ENCODE assay signal across 9 cellular contexts in genomic region chr12:64671682-64672081, GRCh38.
A peak's percentile ranks its signal among the peaks of the same experiment; 100 is the strongest.
DNase-seq lines count a peak whose midpoint lies in the region; ATAC-seq and TF ChIP-seq lines count a peak whose summit lies in the region.
"Had no signal": no experiment of that assay in that cellular context is flagged by ENCODE, and none has a peak within 500 bp of the region (broad histone marks: within the 10 kb centered on the region; RNA-seq: fewer than 3 reads in every experiment).

No MANE protein-coding gene starts in this region.

- H3K36me3 Mint-ChIP-seq in chondrocyte (ENCODE audit: low read depth) = no peaks in the 10 kb centered on the region
- peaks cover 0 to 9% (median 0%) of the 10 kb centered on the region in 3 donors for H3K36me3 Mint-ChIP-seq in naive thymus-derived CD8-positive, alpha-beta T cell
- H3K36me3 Mint-ChIP-seq in neural progenitor cell = no peaks in the 10 kb centered on the region

- no peak for ATAC-seq in naive thymus-derived CD8-positive, alpha-beta T cell
- ATAC-seq in GM19467 (IDR thresholded peaks at IDR 0.05; ENCODE audit: unreplicated experiment) = no peak

- H3K9me3 Mint-ChIP-seq in chondrocyte (ENCODE audit: low read depth) (no peaks in the 10 kb centered on the region), neural progenitor cell (no peaks in the 10 kb centered on the region)
- H3K9me3 Mint-ChIP-seq in naive thymus-derived CD8-positive, alpha-beta T cell = no peaks in the 10 kb centered on the region

- no peak overlapping the region for H3K9ac ChIP-seq in neural progenitor cell

- no peak overlapping the region for H3K4me2 ChIP-seq in neural progenitor cell

- H4K20me1 ChIP-seq in neural progenitor cell (ENCODE audit: low read depth) = peaks cover 67% of the 10 kb centered on the region

- TF ChIP-seq CTCF in C4-2B (conservative IDR thresholded peaks at IDR 0.05) (no peak), chondrocyte (IDR thresholded peaks at IDR 0.05) (no peak), neural progenitor cell (IDR thresholded peaks at IDR 0.05) (no peak)

- no peaks in the 10 kb centered on the region for H3K9me3 ChIP-seq in neural progenitor cell (ENCODE audit: low read depth)

- H3K36me3 ChIP-seq in neural progenitor cell = no peaks in the 10 kb centered on the region

- no peaks in the 10 kb centered on the region for H3K27me3 ChIP-seq in neural progenitor cell

- peaks cover 20% of the 10 kb centered on the region for H3K4me1 ChIP-seq in neural progenitor cell

- H2AFZ ChIP-seq in neural progenitor cell (replicated peaks) = no peak overlapping the region

- H3K27ac Mint-ChIP-seq in chondrocyte (ENCODE audit: unreplicated experiment) (peak overlapping the region; percentile 92), neural progenitor cell (no peak overlapping the region)
- peak overlapping the region; percentile 85 to 100 (median 98) for H3K27ac Mint-ChIP-seq in naive thymus-derived CD8-positive, alpha-beta T cell

- peaks cover 32% of the 10 kb centered on the region for H3K79me2 ChIP-seq in neural progenitor cell (ENCODE audit: low read depth)

- H3K27me3 Mint-ChIP-seq in chondrocyte (ENCODE audit: low read depth) = no peaks in the 10 kb centered on the region
- H3K27me3 Mint-ChIP-seq in naive thymus-derived CD8-positive, alpha-beta T cell = no peaks in the 10 kb centered on the region
- H3K27me3 Mint-ChIP-seq in neural progenitor cell (ENCODE audit: insufficient read depth, low read depth) = no peaks in the 10 kb centered on the region

- H3K4me1 Mint-ChIP-seq in chondrocyte (ENCODE audit: low read depth) (peaks cover 87% of the 10 kb centered on the region), neural progenitor cell (peaks cover 59% of the 10 kb centered on the region)
- peaks cover 51 to 93% (median 86%) of the 10 kb centered on the region in 4 donors for H3K4me1 Mint-ChIP-seq in naive thymus-derived CD8-positive, alpha-beta T cell

- no peak overlapping the region for H3K4me3 ChIP-seq in neural progenitor cell

- peak; percentile 73 for DNase-seq in NCI-H69 (lab: John Stamatoyannopoulos, UW)
- DNase-seq in chondrocyte (ENCODE audit: low spot score) = no peak
- DNase-seq in naive thymus-derived CD8-positive, alpha-beta T cell = no peak
- DNase-seq in NOMO-1 treated with dmso at 0.1 percent for 144 hours (lab: John Stamatoyannopoulos, UW; ENCODE audit: unreplicated experiment) = no peak
- DNase-seq in LoVo (ENCODE audit: low spot score) = no peak
- no peak for DNase-seq in neural progenitor cell (ENCODE audit: low spot score)
- DNase-seq: activated effector memory CD4-positive, alpha-beta T cell treated with anti-CD3 and anti-CD28 coated beads, Interleukin-2, amount 50 U/mL, for 16 hours had no signal

- POLR2A ChIA-PET in naive thymus-derived CD8-positive, alpha-beta T cell (lab: Charles Lee) = interaction anchor here (1.2 to 21.4 kb wide), 4 partner anchors 13 to 122 kb away, joined by 3 to 684 read pairs (median 187); partner anchors contain the start of gene RASSF3

- H3K27ac ChIP-seq in C4-2B (peak overlapping the region; percentile 55; the same call in 1 of the 2 replicates), neural progenitor cell (no peak overlapping the region)

- H3K4me3 Mint-ChIP-seq in chondrocyte (ENCODE audit: unreplicated experiment) = no peak overlapping the region
- H3K4me3 Mint-ChIP-seq in naive thymus-derived CD8-positive, alpha-beta T cell = peak overlapping the region; percentile 65 to 95 (median 92)
- no peak overlapping the region for H3K4me3 Mint-ChIP-seq in neural progenitor cell

- H3F3A ChIP-seq in neural progenitor cell (ENCODE audit: low read depth) = peaks cover 7% of the 10 kb centered on the region

Comparison
In these comparisons a context has a peak if more than half of its experiments do, and no peak if none do; other contexts are left out.
1. H3K4me3 Mint-ChIP-seq: peak in naive thymus-derived CD8-positive, alpha-beta T cell (10 of 10); none in chondrocyte (single experiment) and neural progenitor cell (single experiment).